28 cellular contexts compared by ENCODE assay signal in the genomic region with DNA sequence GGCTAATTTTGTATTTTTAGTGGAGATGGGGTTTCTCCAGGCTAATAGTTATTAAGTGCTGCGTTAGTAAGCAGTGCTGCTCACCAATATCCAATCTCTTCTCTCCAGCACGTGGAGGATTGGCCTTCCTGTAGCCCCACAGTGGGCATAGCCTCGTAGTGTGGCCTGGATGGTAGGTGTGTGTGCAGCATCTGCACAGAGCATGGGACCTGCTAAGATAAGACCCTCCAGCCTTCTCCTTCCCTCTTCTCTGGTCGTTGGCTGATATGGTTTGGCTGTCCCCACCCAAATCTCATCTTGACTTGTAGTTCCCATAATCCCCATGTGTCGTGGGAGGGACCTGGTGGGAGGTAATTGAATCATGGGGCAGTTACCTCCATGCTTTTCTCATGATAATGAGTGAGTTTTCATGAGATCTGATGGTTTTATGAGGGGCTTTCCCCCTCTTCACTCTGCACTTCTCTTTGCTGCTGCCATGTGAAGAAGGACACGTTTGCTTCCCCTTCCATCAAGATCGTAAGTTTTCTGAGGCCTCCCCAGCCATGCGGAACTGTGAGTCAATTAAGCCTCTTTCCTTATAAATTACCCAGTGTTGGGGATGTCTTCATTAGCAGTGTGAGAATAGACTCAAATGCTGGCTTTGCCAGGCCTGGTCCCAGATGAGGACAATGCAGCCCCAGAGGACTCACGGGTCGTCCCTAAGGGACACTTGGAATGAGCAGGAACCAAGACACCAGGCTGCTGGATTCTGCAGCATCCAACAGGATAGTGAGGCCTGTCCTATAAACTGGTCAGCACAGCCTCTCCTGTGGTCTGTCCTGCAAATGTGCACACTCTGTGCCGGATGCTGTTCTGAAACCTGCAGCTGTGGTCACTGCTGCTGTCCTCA.
"Had no signal": no experiment of that assay in that cellular context is flagged by ENCODE, and none has a peak within 500 bp of the region (broad histone marks: within the 10 kb centered on the region; RNA-seq: fewer than 3 reads in every experiment).

No MANE protein-coding gene starts in this region.

- H3K27me3 ChIP-seq: adrenal gland, Peyer's patch, SJSA1 had no signal

- H3K9me3 Mint-ChIP-seq: activated naive CD8-positive, alpha-beta T cell treated with anti-CD3 and anti-CD28 coated beads, Interleukin-2, amount 10 ng/mL, durations not matched to agents 7 days and 5 days; T-helper 2 cell treated with Interferon-gamma antibody and Interleukin-4, amounts not matched to agents 5 μg/mL and 100 μg/mL, for 36 hours; WTC11 had no signal

- H3K4me3 Mint-ChIP-seq: activated CD8-positive, alpha-beta T cell treated with anti-CD3 and anti-CD28 coated beads, Interleukin-2, amount 10 ng/mL, durations not matched to agents 7 days and 5 days; activated naive CD8-positive, alpha-beta T cell treated with anti-CD3 and anti-CD28 coated beads, Interleukin-2, amount 10 ng/mL, durations not matched to agents 7 days and 5 days; T-helper 2 cell treated with Interferon-gamma antibody and Interleukin-4, amounts not matched to agents 5 μg/mL and 100 μg/mL, for 36 hours; WTC11 had no signal

- H3K27ac ChIP-seq: adrenal gland, Peyer's patch, RWPE1, SJSA1 had no signal

- H3K36me3 Mint-ChIP-seq: activated naive CD8-positive, alpha-beta T cell treated with anti-CD3 and anti-CD28 coated beads, Interleukin-2, amount 10 ng/mL, durations not matched to agents 7 days and 5 days; WTC11 had no signal

- H3K4me1 ChIP-seq: adrenal gland had no signal

- DNase-seq: activated CD4-positive, alpha-beta T cell treated with anti-CD3 and anti-CD28 coated beads for 48 hours; activated CD4-positive, alpha-beta T cell treated with anti-CD3 and anti-CD28 coated beads, Interleukin-2, amount 50 U/mL, for 4 hours; activated CD4-positive, CD25-positive, alpha-beta regulatory T cell treated with anti-CD3 and anti-CD28 coated beads, Interleukin-2, amount 50 U/mL, for 72 hours; activated CD8-positive, alpha-beta memory T cell treated with anti-CD3 and anti-CD28 coated beads, Interleukin-2, amount 50 U/mL, for 48 hours; activated CD8-positive, alpha-beta T cell treated with anti-CD3 and anti-CD28 coated beads, Interleukin-2, amount 10 ng/mL, durations not matched to agents 7 days and 5 days; activated naive CD4-positive, alpha-beta T cell treated with anti-CD3 and anti-CD28 coated beads, Interleukin-2, amount 50 U/mL, for 16 hours; activated naive CD8-positive, alpha-beta T cell treated with anti-CD3 and anti-CD28 coated beads, Interleukin-2, amount 10 ng/mL, durations not matched to agents 7 days and 5 days; activated T-cell treated with anti-CD3 and anti-CD28 coated beads, Interleukin-2, amount 50 U/mL, for 1 hour; Karpas-422; MM.1S; NCI-H1105; NCI-H1436; NCI-H1694 treated with DMSO at 0.1 percent for 48 hours; NCI-H2029 treated with DMSO at 0.1 percent for 48 hours; NCI-H345; NCI-H510A; NCI-H526 treated with DMSO at 0.1 percent for 48 hours; NCI-H82; Right ventricle myocardium superior; SW 1271 had no signal

- H3K27ac Mint-ChIP-seq: activated CD8-positive, alpha-beta T cell treated with anti-CD3 and anti-CD28 coated beads, Interleukin-2, amount 10 ng/mL, durations not matched to agents 7 days and 5 days; activated naive CD8-positive, alpha-beta T cell treated with anti-CD3 and anti-CD28 coated beads, Interleukin-2, amount 10 ng/mL, durations not matched to agents 7 days and 5 days; T-helper 2 cell treated with Interferon-gamma antibody and Interleukin-4, amounts not matched to agents 5 μg/mL and 100 μg/mL, for 36 hours; WTC11 had no signal

- H3K4me1 Mint-ChIP-seq: activated naive CD8-positive, alpha-beta T cell treated with anti-CD3 and anti-CD28 coated beads, Interleukin-2, amount 10 ng/mL, durations not matched to agents 7 days and 5 days; WTC11 had no signal

- H3K4me3 ChIP-seq: adrenal gland, K562, Peyer's patch, SJSA1 had no signal

- H3K9me3 ChIP-seq: adrenal gland, Peyer's patch, SJSA1 had no signal

- H3K36me3 ChIP-seq: adrenal gland, Peyer's patch, SJSA1 had no signal

- ATAC-seq: activated CD8-positive, alpha-beta T cell treated with anti-CD3 and anti-CD28 coated beads, Interleukin-2, amount 10 ng/mL, durations not matched to agents 7 days and 5 days; K562; SK-N-SH treated with all-trans-retinoic acid at 6 μM for 48 hours; WTC11 had no signal
